ENCODE assay signal across 18 cellular contexts in genomic region chr2:95331606-95332005, GRCh38. TPM values are rescaled to one million over a fixed set of nuclear protein-coding genes. Genes with fewer than 3 reads are reported as not detected.
DNase-seq lines count a peak whose midpoint lies in the region; ATAC-seq and TF ChIP-seq lines count a peak whose summit lies in the region.
"Had no signal": no experiment of that assay in that cellular context is flagged by ENCODE, and none has a peak within 500 bp of the region (broad histone marks: within the 10 kb centered on the region; RNA-seq: fewer than 3 reads in every experiment).

No MANE protein-coding gene starts in this region.

- H4K8ac ChIP-seq in mesenchymal stem cell (ENCODE audit: low read length): no peak overlapping the region

- H3K9me3 Mint-ChIP-seq in chondrocyte (ENCODE audit: low read depth) (no peaks in the 10 kb centered on the region), endothelial cell (ENCODE audit: unreplicated experiment) (no peaks in the 10 kb centered on the region)
- H3K9me3 Mint-ChIP-seq: CD4-positive, CD25-positive, alpha-beta regulatory T cell; HFFc6 had no signal

- 85% methylated on average over 10 of the region's 10 CpGs for WGBS in mesenchymal stem cell

- TF ChIP-seq CTCF in right atrium auricular region (IDR thresholded peaks at IDR 0.05) (no peak), chondrocyte (IDR thresholded peaks at IDR 0.05) (no peak), upper lobe of right lung (IDR thresholded peaks at IDR 0.05) (no peak), endothelial cell (IDR thresholded peaks at IDR 0.05; ENCODE audit: unreplicated experiment) (no peak)

- no peaks in the 10 kb centered on the region for H3K4me1 ChIP-seq in right atrium auricular region
- H3K4me1 ChIP-seq in mesenchymal stem cell (ENCODE audit: control insufficient read depth, insufficient read depth, low read depth, low read length): peaks cover 50% of the 10 kb centered on the region
- no peaks in the 10 kb centered on the region for H3K4me1 ChIP-seq in upper lobe of right lung

- no peak overlapping the region for H3K4me3 ChIP-seq in right atrium auricular region
- no peak overlapping the region for H3K4me3 ChIP-seq in mesenchymal stem cell (ENCODE audit: insufficient read depth in 1 of 2, low read depth in 1 of 2, low read length in 2 of 2)
- H3K4me3 ChIP-seq in upper lobe of right lung: no peak overlapping the region
- H3K4me3 ChIP-seq: BLaER1 had no signal

- ATAC-seq in Right ventricle myocardium inferior (no peak), upper lobe of right lung (no peak)
- ATAC-seq: HepG2 had no signal

- no peak overlapping the region for H3K14ac ChIP-seq in mesenchymal stem cell (ENCODE audit: low read length in 2 of 2)

- DNase-seq in Right ventricle myocardium inferior (ENCODE audit: missing footprints) (peak; percentile 67), right atrium auricular region (ENCODE audit: low spot score) (no peak), chondrocyte (ENCODE audit: low spot score) (peak; percentile 62), mesenchymal stem cell (no peak), upper lobe of right lung (peak; percentile 34), endothelial cell (ENCODE audit: low spot score) (no peak), DMS153 treated with DMSO at 0.1 percent for 48 hours (lab: John Stamatoyannopoulos, UW; ENCODE audit: unreplicated experiment) (no peak)
- no peak for DNase-seq in activated CD4-positive, alpha-beta T cell treated with anti-CD3 and anti-CD28 coated beads for 1 hour
- DNase-seq: 8988T; AML-193; CD4-positive, CD25-positive, alpha-beta regulatory T cell; DMS79 treated with DMSO at 0.1 percent for 48 hours; EL; GDM1; HCEC 1CT; HFFc6 had no signal

- no peaks in the 10 kb centered on the region for H3K79me1 ChIP-seq in mesenchymal stem cell (replicated peaks; ENCODE audit: low read length, poor library complexity, severe bottlenecking)

- no peak overlapping the region for H2BK15ac ChIP-seq in mesenchymal stem cell (ENCODE audit: low read depth, poor library complexity, severe bottlenecking)

- H3K36me3 ChIP-seq in right atrium auricular region (no peaks in the 10 kb centered on the region), mesenchymal stem cell (ENCODE audit: control insufficient read depth in 1 of 2, insufficient read depth in 2 of 2, low read depth in 1 of 2, low read length in 2 of 2) (no peaks in the 10 kb centered on the region), upper lobe of right lung (no peaks in the 10 kb centered on the region)
- H3K36me3 ChIP-seq: BLaER1 had no signal

- H2BK5ac ChIP-seq in mesenchymal stem cell (ENCODE audit: low read depth, low read length, poor library complexity, severe bottlenecking): no peak overlapping the region

- no peak overlapping the region for H3K4ac ChIP-seq in mesenchymal stem cell (ENCODE audit: low read depth in 1 of 2, low read length in 2 of 2)

- H3K36me3 Mint-ChIP-seq in chondrocyte (ENCODE audit: low read depth): no peaks in the 10 kb centered on the region
- H3K36me3 Mint-ChIP-seq in endothelial cell (ENCODE audit: low read depth, unreplicated experiment): no peaks in the 10 kb centered on the region
- H3K36me3 Mint-ChIP-seq: CD4-positive, CD25-positive, alpha-beta regulatory T cell had no signal

- H3K4me3 Mint-ChIP-seq in chondrocyte (ENCODE audit: unreplicated experiment) (no peak overlapping the region), endothelial cell (ENCODE audit: unreplicated experiment) (no peak overlapping the region)
- H3K4me3 Mint-ChIP-seq: CD4-positive, CD25-positive, alpha-beta regulatory T cell; HFFc6 had no signal

- H2BK12ac ChIP-seq in mesenchymal stem cell (ENCODE audit: low read length in 2 of 2): no peak overlapping the region

- H3K27ac ChIP-seq in right atrium auricular region (no peak overlapping the region), mesenchymal stem cell (ENCODE audit: low read length, poor library complexity, severe bottlenecking) (no peak overlapping the region), upper lobe of right lung (no peak overlapping the region)
- H3K27ac ChIP-seq: BLaER1 had no signal

- H3K23ac ChIP-seq in mesenchymal stem cell (ENCODE audit: low read length in 2 of 2): no peak overlapping the region

- H3K27me3 ChIP-seq in right atrium auricular region: no peaks in the 10 kb centered on the region
- peaks cover 0 to 29% of the 10 kb centered on the region in 2 experiments for H3K27me3 ChIP-seq in mesenchymal stem cell (ENCODE audit: control insufficient read depth in 1 of 2, insufficient read depth in 1 of 2, low read length in 2 of 2)
- H3K27me3 ChIP-seq in upper lobe of right lung: no peaks in the 10 kb centered on the region
- H3K27me3 ChIP-seq: BLaER1 had no signal

- H3K4me2 ChIP-seq in mesenchymal stem cell (ENCODE audit: low read length, poor library complexity, severe bottlenecking): no peak overlapping the region
- H3K4me2 ChIP-seq: BLaER1 had no signal

- intact Hi-C loops in Right ventricle myocardium inferior (cut with DNase I) (no loop called here), upper lobe of right lung (cut with DNase I) (no loop called here)

- H2BK120ac ChIP-seq in mesenchymal stem cell (ENCODE audit: low read depth, low read length): no peak overlapping the region

- peaks cover 8% of the 10 kb centered on the region for H3K27me3 Mint-ChIP-seq in chondrocyte (ENCODE audit: low read depth)
- peaks cover 6% of the 10 kb centered on the region for H3K27me3 Mint-ChIP-seq in endothelial cell (ENCODE audit: unreplicated experiment)

- peak overlapping the region; percentile 29 for H2AK5ac ChIP-seq in mesenchymal stem cell (ENCODE audit: low read length, severe bottlenecking)

- H3K4me1 Mint-ChIP-seq in chondrocyte (ENCODE audit: low read depth) (peaks cover 9% of the 10 kb centered on the region), endothelial cell (ENCODE audit: unreplicated experiment) (peaks cover 2% of the 10 kb centered on the region)
- H3K4me1 Mint-ChIP-seq: CD4-positive, CD25-positive, alpha-beta regulatory T cell had no signal

- H3K9ac ChIP-seq in mesenchymal stem cell (ENCODE audit: low read length): no peak overlapping the region
- H3K9ac ChIP-seq: BLaER1 had no signal

- no peaks in the 10 kb centered on the region for H3K9me3 ChIP-seq in right atrium auricular region
- no peaks in the 10 kb centered on the region for H3K9me3 ChIP-seq in mesenchymal stem cell (ENCODE audit: control insufficient read depth, low read length)
- H3K9me3 ChIP-seq in upper lobe of right lung: no peaks in the 10 kb centered on the region
- H3K9me3 ChIP-seq: BLaER1 had no signal

- H3K18ac ChIP-seq in mesenchymal stem cell (ENCODE audit: low read depth in 1 of 2, low read length in 2 of 2): no peak overlapping the region

- no peak overlapping the region for H3K27ac Mint-ChIP-seq in chondrocyte (ENCODE audit: unreplicated experiment)
- no peak overlapping the region for H3K27ac Mint-ChIP-seq in endothelial cell (ENCODE audit: unreplicated experiment)
- H3K27ac Mint-ChIP-seq: CD4-positive, CD25-positive, alpha-beta regulatory T cell; HFFc6 had no signal

- H2AFZ ChIP-seq in mesenchymal stem cell (ENCODE audit: low read depth, low read length): no peak overlapping the region

- no peak overlapping the region for H4K91ac ChIP-seq in mesenchymal stem cell (ENCODE audit: low read length)

RNA-seq across cellular contexts. Expression of gene KCNIP3, which starts 34.5 kb away (rescaled TPM):
- total RNA-seq in Right ventricle myocardium inferior (8.7 TPM), right atrium auricular region (1 to 10 TPM; 4.0 to 5.9 TPM), chondrocyte (3.1 to 6.0 TPM (median 5.9 TPM) in 3 replicates), upper lobe of right lung (3.0 TPM), endothelial cell (ENCODE audit: unreplicated experiment) (0.26 TPM)
- polyA plus RNA-seq in mesenchymal stem cell (2013, experiment 1 of 2): 0.18 TPM
- 0.05 TPM for polyA plus RNA-seq in mesenchymal stem cell (2013, experiment 2 of 2)
- total RNA-seq: CD4-positive, CD25-positive, alpha-beta regulatory T cell; HepG2 had no signal
- polyA plus RNA-seq: CD4-positive, CD25-positive, alpha-beta regulatory T cell; HepG2 had no signal

RNA-seq across cellular contexts. Expression of gene PROM2, which starts 57.4 kb away (rescaled TPM):
- total RNA-seq in Right ventricle myocardium inferior (0.32 TPM), right atrium auricular region (under 1 TPM; 0.11 to 0.35 TPM), chondrocyte (1.5 to 1.7 TPM (median 1.7 TPM) in 3 replicates), upper lobe of right lung (6.0 TPM), endothelial cell (ENCODE audit: unreplicated experiment) (0.62 TPM)
- 0.18 TPM for polyA plus RNA-seq in mesenchymal stem cell (2013, experiment 1 of 2)
- 0.05 TPM for polyA plus RNA-seq in mesenchymal stem cell (2013, experiment 2 of 2)
- total RNA-seq: HepG2 had no signal
- polyA plus RNA-seq: CD4-positive, CD25-positive, alpha-beta regulatory T cell; HepG2 had no signal

Comparison
In these comparisons a context has a peak if more than half of its experiments do, and no peak if none do; other contexts are left out.
1. DNase-seq: peak in Right ventricle myocardium inferior (single experiment), chondrocyte (single experiment) and upper lobe of right lung (single experiment); none in right atrium auricular region (single experiment), mesenchymal stem cell (single experiment), endothelial cell (single experiment), DMS153 treated with DMSO at 0.1 percent for 48 hours (single experiment) and activated CD4-positive, alpha-beta T cell treated with anti-CD3 and anti-CD28 coated beads for 1 hour (single experiment).